ENCODE assay signal across 8 cellular contexts in genomic region chr20:38658879-38659612, GRCh38. TPM values are rescaled to one million over a fixed set of nuclear protein-coding genes. Genes with fewer than 3 reads are reported as not detected.
DNase-seq lines count a peak whose midpoint lies in the region; ATAC-seq and TF ChIP-seq lines count a peak whose summit lies in the region.

No MANE protein-coding gene starts in this region.

- intact Hi-C loops in psoas muscle (cut with DNase I): no loop called here

- 13 to 21% (median 17%) methylated on average over 10 of the region's 10 CpGs for WGBS in psoas muscle, 3 donors

- DNase-seq in activated CD4-positive, CD25-positive, alpha-beta regulatory T cell treated with anti-CD3 and anti-CD28 coated beads, Interleukin-2, amount 50 U/mL, for 72 hours: no peak
- peak; percentile 96 for DNase-seq in NCI-H1436 (lab: John Stamatoyannopoulos, UW)
- peak; percentile 27 for DNase-seq in activated CD4-positive, alpha-beta memory T cell treated with anti-CD3 and anti-CD28 coated beads, Interleukin-2, amount 10 ng/mL, durations not matched to agents 7 days and 5 days
- DNase-seq in fibroblast of the aortic adventitia (ENCODE audit: low read depth): no peak
- no peak for DNase-seq in psoas muscle

- H3K27ac ChIP-seq in psoas muscle: no peak overlapping the region

- no peak overlapping the region for H3K4me3 ChIP-seq in fibroblast of the aortic adventitia (ENCODE audit: low read depth, low read length)
- no peak overlapping the region for H3K4me3 ChIP-seq in psoas muscle

- H3K36me3 Mint-ChIP-seq in activated CD4-positive, alpha-beta memory T cell treated with anti-CD3 and anti-CD28 coated beads, Interleukin-2, amount 10 ng/mL, durations not matched to agents 7 days and 5 days (ENCODE audit: low read depth): no peaks in the 10 kb centered on the region

- H3K27ac Mint-ChIP-seq in activated CD4-positive, alpha-beta memory T cell treated with anti-CD3 and anti-CD28 coated beads, Interleukin-2, amount 10 ng/mL, durations not matched to agents 7 days and 5 days: no peak overlapping the region

- H3K9me3 Mint-ChIP-seq in activated CD4-positive, alpha-beta memory T cell treated with anti-CD3 and anti-CD28 coated beads, Interleukin-2, amount 10 ng/mL, durations not matched to agents 7 days and 5 days: no peaks in the 10 kb centered on the region

- H3K4me3 Mint-ChIP-seq in activated CD4-positive, alpha-beta memory T cell treated with anti-CD3 and anti-CD28 coated beads, Interleukin-2, amount 10 ng/mL, durations not matched to agents 7 days and 5 days: no peak overlapping the region

- POLR2A ChIA-PET in activated CD4-positive, alpha-beta memory T cell treated with anti-CD3 and anti-CD28 coated beads, Interleukin-2, amount 10 ng/mL, durations not matched to agents 7 days and 5 days (lab: Charles Lee): no interaction called here

- H3K36me3 ChIP-seq in psoas muscle (ENCODE audit: insufficient read depth in 1 of 2, low read depth in 1 of 2): no peaks in the 10 kb centered on the region

- CTCF ChIA-PET in activated CD4-positive, alpha-beta memory T cell treated with anti-CD3 and anti-CD28 coated beads, Interleukin-2, amount 10 ng/mL, durations not matched to agents 7 days and 5 days (lab: Charles Lee): interaction anchor here (0.6 to 2.8 kb wide), 9 partner anchors 8 to 287 kb away, joined by 3 to 11 read pairs (median 5); no protein-coding TSS in a partner anchor

- H3K4me1 Mint-ChIP-seq in activated CD4-positive, alpha-beta memory T cell treated with anti-CD3 and anti-CD28 coated beads, Interleukin-2, amount 10 ng/mL, durations not matched to agents 7 days and 5 days: no peaks in the 10 kb centered on the region

- ATAC-seq in activated CD4-positive, CD25-positive, alpha-beta regulatory T cell treated with anti-CD3 and anti-CD28 coated beads, Interleukin-2, amount 50 U/mL, for 24 hours: peak; percentile 69 to 78
- ATAC-seq in psoas muscle: no peak
- no peak for ATAC-seq in GM21528 (IDR thresholded peaks at IDR 0.05; ENCODE audit: low FRiP score, unreplicated experiment)
- ATAC-seq in HG03095 (IDR thresholded peaks at IDR 0.05; ENCODE audit: unreplicated experiment): no peak

- TF ChIP-seq CTCF in fibroblast of the aortic adventitia (IDR thresholded peaks at IDR 0.05; ENCODE audit: insufficient read depth, low read length) (peak; percentile 59), psoas muscle (IDR thresholded peaks at IDR 0.05) (peak; percentile 34)

- H3K27me3 Mint-ChIP-seq in activated CD4-positive, alpha-beta memory T cell treated with anti-CD3 and anti-CD28 coated beads, Interleukin-2, amount 10 ng/mL, durations not matched to agents 7 days and 5 days: peaks cover 18% of the 10 kb centered on the region

- no peaks in the 10 kb centered on the region for H3K9me3 ChIP-seq in psoas muscle

- peaks cover 0 to 30% (median 5%) of the 10 kb centered on the region in 3 donors for H3K27me3 ChIP-seq in psoas muscle (ENCODE audit: insufficient read depth in 3 of 3, low read length in 2 of 3)

- H3K4me1 ChIP-seq in psoas muscle: no peaks in the 10 kb centered on the region

RNA-seq across cellular contexts. Expression of gene ARHGAP40, which starts 57.4 kb away (rescaled TPM):
- not detected for total RNA-seq in activated CD4-positive, alpha-beta memory T cell treated with anti-CD3 and anti-CD28 coated beads, Interleukin-2, amount 10 ng/mL, durations not matched to agents 7 days and 5 days
- total RNA-seq in fibroblast of the aortic adventitia (ENCODE audit: low replicate concordance): not detected in 2 replicates
- not detected for total RNA-seq in psoas muscle
- under 1 TPM in 2 of 3 donors, not detected in 1; 0.03 to 0.04 TPM for polyA plus RNA-seq in psoas muscle

Comparison
In these comparisons a context has a peak if more than half of its experiments do, and no peak if none do; other contexts are left out.
1. ATAC-seq: peak in activated CD4-positive, CD25-positive, alpha-beta regulatory T cell treated with anti-CD3 and anti-CD28 coated beads, Interleukin-2, amount 50 U/mL, for 24 hours (2 of 2); none in psoas muscle (0 of 4), GM21528 (single experiment) and HG03095 (single experiment).
2. DNase-seq: peak in NCI-H1436 (single experiment) and activated CD4-positive, alpha-beta memory T cell treated with anti-CD3 and anti-CD28 coated beads, Interleukin-2, amount 10 ng/mL, durations not matched to agents 7 days and 5 days (single experiment); none in activated CD4-positive, CD25-positive, alpha-beta regulatory T cell treated with anti-CD3 and anti-CD28 coated beads, Interleukin-2, amount 50 U/mL, for 72 hours (single experiment), fibroblast of the aortic adventitia (single experiment) and psoas muscle (0 of 2).